ENCODE assay signal across 17 cellular contexts in genomic region chr7:14389052-14389988, GRCh38.
A peak's percentile ranks its signal among the peaks of the same experiment; 100 is the strongest.
DNase-seq lines count a peak whose midpoint lies in the region; TF ChIP-seq lines count a peak whose summit lies in the region.
"Had no signal": no experiment of that assay in that cellular context is flagged by ENCODE, and none has a peak within 500 bp of the region (broad histone marks: within the 10 kb centered on the region; RNA-seq: fewer than 3 reads in every experiment).

No MANE protein-coding gene starts in this region.

- POLR2A ChIA-PET in HEK293 (lab: Yijun Ruan, JAX), result interaction anchor here (0.6 kb wide), 1 partner anchor 24 kb away, joined by 3 read pairs; no protein-coding TSS in a partner anchor

- CTCF ChIA-PET in HEK293 (lab: Yijun Ruan, JAX), result interaction anchor here (0.8 kb wide), 1 partner anchor 9 kb away, joined by 3 read pairs; no protein-coding TSS in a partner anchor

- H3K4me1 ChIP-seq in HEK293 (ENCODE audit: control insufficient read depth, insufficient read depth, low read length) (no peaks in the 10 kb centered on the region), neural progenitor cell (peaks cover 16% of the 10 kb centered on the region)
- H3K4me1 ChIP-seq: BLaER1, breast epithelium, prostate gland had no signal

- H3K79me2 ChIP-seq in neural progenitor cell (ENCODE audit: low read depth), result no peaks in the 10 kb centered on the region

- peak overlapping the region; percentile 45; the same call in 1 of the 2 replicates for H3K27ac ChIP-seq in HEK293 (ENCODE audit: extremely low read depth, low read depth, low read length)
- H3K27ac ChIP-seq in neural progenitor cell, result no peak overlapping the region
- H3K27ac ChIP-seq: BLaER1, breast epithelium, prostate gland, SJCRH30 had no signal

- no peak overlapping the region for H2AFZ ChIP-seq in neural progenitor cell (replicated peaks)

- peaks cover 11% of the 10 kb centered on the region for H3F3A ChIP-seq in neural progenitor cell (ENCODE audit: low read depth)

- H3K4me3 ChIP-seq in HEK293 (ENCODE audit: low read depth, low read length) (no peak overlapping the region), neural progenitor cell (no peak overlapping the region), MG63 (no peak overlapping the region)
- H3K4me3 ChIP-seq: BLaER1, breast epithelium, GM12878, prostate gland, SJCRH30 had no signal

- H3K9me3 ChIP-seq in HEK293 (ENCODE audit: control insufficient read depth, insufficient read depth, low read depth, low read length), result no peaks in the 10 kb centered on the region
- no peaks in the 10 kb centered on the region for H3K9me3 ChIP-seq in neural progenitor cell (ENCODE audit: low read depth)
- H3K9me3 ChIP-seq in MG63, result 0 out of 2 replicates have a peak, but pooled peaks cover 2% of the 10 kb centered on the region
- H3K9me3 ChIP-seq: BLaER1, breast epithelium, prostate gland, SJCRH30 had no signal

- peaks cover 5% of the 10 kb centered on the region for H3K36me3 Mint-ChIP-seq in neural progenitor cell
- H3K36me3 Mint-ChIP-seq: activated naive CD4-positive, alpha-beta T cell treated with anti-CD3 and anti-CD28 coated beads, Interleukin-2, amount 50 U/mL, for 72 hours had no signal

- no peak overlapping the region for H3K4me3 Mint-ChIP-seq in neural progenitor cell
- H3K4me3 Mint-ChIP-seq: stimulated activated naive CD8-positive, alpha-beta T cell treated with anti-CD3 and anti-CD28 coated beads, Interleukin-15, amount 100 ng/mL, for 72 hours had no signal

- H3K4me2 ChIP-seq in neural progenitor cell, result peak overlapping the region; percentile 29
- H3K4me2 ChIP-seq: BLaER1 had no signal

- peak; percentile 99 for DNase-seq in NCI-H187 treated with DMSO at 0.1 percent for 48 hours (lab: John Stamatoyannopoulos, UW)
- DNase-seq in NCI-H69 (lab: John Stamatoyannopoulos, UW), result peak; percentile 99
- DNase-seq in neural progenitor cell (ENCODE audit: low spot score), result peak; percentile 8
- no peak for DNase-seq in MG63
- no peak for DNase-seq in activated naive CD4-positive, alpha-beta T cell treated with Interleukin-2 at 50 U/mL for 16 hours
- no peak for DNase-seq in ACHN
- DNase-seq: activated CD4-positive, alpha-beta T cell treated with anti-CD3 and anti-CD28 coated beads for 4 hours; left colon; SJCRH30; stimulated activated naive CD8-positive, alpha-beta T cell treated with anti-CD3 and anti-CD28 coated beads, Interleukin-15, amount 100 ng/mL, for 72 hours; T1000 had no signal

- H4K20me1 ChIP-seq in neural progenitor cell (ENCODE audit: low read depth), result no peaks in the 10 kb centered on the region
- H4K20me1 ChIP-seq: BLaER1 had no signal

- H3K36me3 ChIP-seq in HEK293 (ENCODE audit: control insufficient read depth in 2 of 2, insufficient read depth in 1 of 2, low read length in 2 of 2) (no peaks in the 10 kb centered on the region), neural progenitor cell (no peaks in the 10 kb centered on the region), MG63 (no peaks in the 10 kb centered on the region)
- H3K36me3 ChIP-seq: BLaER1, breast epithelium, prostate gland, SJCRH30 had no signal

- H3K27me3 ChIP-seq in neural progenitor cell (no peaks in the 10 kb centered on the region), MG63 (no peaks in the 10 kb centered on the region)
- H3K27me3 ChIP-seq: BLaER1, breast epithelium, SJCRH30 had no signal

- in situ Hi-C loops in ACHN (cut with HindIII; ENCODE audit: low pct_ligation_motif_present, low pct_unique_long_range_greater_than_20kb, low sequenced_read_pairs), result no loop called here

- peaks cover 13% of the 10 kb centered on the region for H3K4me1 Mint-ChIP-seq in neural progenitor cell
- H3K4me1 Mint-ChIP-seq: stimulated activated naive CD8-positive, alpha-beta T cell treated with anti-CD3 and anti-CD28 coated beads, Interleukin-15, amount 100 ng/mL, for 72 hours had no signal

- H3K9me3 Mint-ChIP-seq in neural progenitor cell, result no peaks in the 10 kb centered on the region
- H3K9me3 Mint-ChIP-seq: stimulated activated naive CD8-positive, alpha-beta T cell treated with anti-CD3 and anti-CD28 coated beads, Interleukin-15, amount 100 ng/mL, for 72 hours had no signal

- peaks cover 2% of the 10 kb centered on the region for H3K27me3 Mint-ChIP-seq in neural progenitor cell (ENCODE audit: insufficient read depth, low read depth)
- H3K27me3 Mint-ChIP-seq: stimulated activated naive CD8-positive, alpha-beta T cell treated with anti-CD3 and anti-CD28 coated beads, Interleukin-15, amount 100 ng/mL, for 72 hours had no signal

- no peak for TF ChIP-seq CTCF in HEK293 (tag by site-specific recombination; IDR thresholded peaks at IDR 0.05)
- TF ChIP-seq CTCF in neural progenitor cell (IDR thresholded peaks at IDR 0.05), result no peak

- H3K27ac Mint-ChIP-seq in neural progenitor cell, result peak overlapping the region; percentile 53
- H3K27ac Mint-ChIP-seq: activated naive CD4-positive, alpha-beta T cell treated with anti-CD3 and anti-CD28 coated beads, Interleukin-2, amount 50 U/mL, for 72 hours; stimulated activated naive CD8-positive, alpha-beta T cell treated with anti-CD3 and anti-CD28 coated beads, Interleukin-15, amount 100 ng/mL, for 72 hours had no signal

- H3K9ac ChIP-seq in neural progenitor cell, result no peak overlapping the region
- H3K9ac ChIP-seq: BLaER1 had no signal

TF ChIP-seq in HEK293, 187 proteins besides CTCF, POLR2A, EP300 and RAD21 (continues in another document):
- TF ChIP-seq OVOL3 (tag by site-specific recombination; IDR thresholded peaks at IDR 0.05), result no peak
- TF ChIP-seq ZNF510 (tag by site-specific recombination; IDR thresholded peaks at IDR 0.05; ENCODE audit: insufficient replicate concordance), result no peak
- no peak for TF ChIP-seq ATF2 (tag by site-specific recombination; IDR thresholded peaks at IDR 0.05; ENCODE audit: low read depth)
- no peak for TF ChIP-seq KLF1 (tag by site-specific recombination; IDR thresholded peaks at IDR 0.05)
- TF ChIP-seq FEZF1 (tag by site-specific recombination; IDR thresholded peaks at IDR 0.05), result peak; percentile 89
- no peak for TF ChIP-seq ZNF211 (tag by site-specific recombination; IDR thresholded peaks at IDR 0.05; ENCODE audit: low read depth)
- peak; percentile 50; the same call in 1 of the 2 replicates for TF ChIP-seq ZNF843 (tag by site-specific recombination; IDR thresholded peaks at IDR 0.05)
- no peak for TF ChIP-seq PBX3 (CRISPR knock-in tag; IDR thresholded peaks at IDR 0.05)
- no peak for TF ChIP-seq ZNF391 (tag by site-specific recombination; IDR thresholded peaks at IDR 0.05; ENCODE audit: borderline replicate concordance, low read depth)
- TF ChIP-seq ZBTB11 (tag by site-specific recombination; conservative IDR thresholded peaks at IDR 0.05; ENCODE audit: low read depth), result no peak
- TF ChIP-seq ZNF560 (tag by site-specific recombination; IDR thresholded peaks at IDR 0.05; ENCODE audit: borderline replicate concordance), result no peak
- peak; percentile 45 for TF ChIP-seq GLIS1 (tag by site-specific recombination; IDR thresholded peaks at IDR 0.05)
- no peak for TF ChIP-seq KLF7 (tag by site-specific recombination; IDR thresholded peaks at IDR 0.05; ENCODE audit: borderline replicate concordance)
- peak; percentile 72; the same call in 1 of the 2 replicates for TF ChIP-seq TCF7L2 (IDR thresholded peaks at IDR 0.05; ENCODE audit: borderline replicate concordance, low read depth, low read length)
- TF ChIP-seq TRIM28 (IDR thresholded peaks at IDR 0.05; ENCODE audit: borderline replicate concordance, low read length), result no peak
- TF ChIP-seq ZNF121 (tag by site-specific recombination; IDR thresholded peaks at IDR 0.05), result no peak

Comparison
In these comparisons a context has a peak if more than half of its experiments do, and no peak if none do; other contexts are left out.
1. DNase-seq: peak in NCI-H187 treated with DMSO at 0.1 percent for 48 hours (single experiment), NCI-H69 (single experiment) and neural progenitor cell (single experiment); none in MG63 (single experiment), activated naive CD4-positive, alpha-beta T cell treated with Interleukin-2 at 50 U/mL for 16 hours (single experiment) and ACHN (single experiment).